ENCODE assay signal across 8 cellular contexts in the genomic region with DNA sequence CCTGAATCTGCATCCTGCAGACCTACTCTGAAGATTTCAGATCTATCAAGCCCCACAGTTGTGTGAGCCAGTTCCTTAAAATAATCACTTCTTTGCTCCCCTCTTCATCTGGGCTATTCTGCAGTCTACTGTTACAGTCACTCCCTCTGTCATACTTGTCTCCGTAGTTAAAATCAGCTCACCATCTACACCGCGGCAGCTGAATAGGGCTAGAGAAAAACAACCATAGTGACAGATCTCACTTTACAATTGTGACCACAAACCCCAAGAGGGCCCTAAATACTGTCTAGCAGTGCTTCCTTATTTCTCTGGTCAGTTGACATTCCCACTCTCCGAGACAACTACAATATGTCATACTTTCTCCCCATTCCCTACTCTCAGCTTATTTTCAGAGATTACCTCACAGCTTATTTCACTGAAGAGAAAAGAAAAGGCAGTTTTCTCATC. TPM values are rescaled to one million over a fixed set of nuclear protein-coding genes. Genes with fewer than 3 reads are reported as not detected.
A peak's percentile ranks its signal among the peaks of the same experiment; 100 is the strongest.
DNase-seq lines count a peak whose midpoint lies in the region; ATAC-seq and TF ChIP-seq lines count a peak whose summit lies in the region.

No MANE protein-coding gene starts in this region.

- H3K27me3 ChIP-seq in neutrophil = no peaks in the 10 kb centered on the region

- DNase-seq in DMS53 (lab: John Stamatoyannopoulos, UW) = no peak
- DNase-seq in GM03348 (ENCODE audit: low spot score) = no peak
- no peak for DNase-seq in kidney glomerular epithelial cell (lab: John Stamatoyannopoulos, UW)
- DNase-seq in SHP77 (lab: John Stamatoyannopoulos, UW) = no peak

- H3K4me1 ChIP-seq in neutrophil (ENCODE audit: control insufficient read depth in 1 of 2, insufficient read depth in 1 of 2, low read depth in 1 of 2, low read length in 1 of 2) = peaks cover 0 to 11% of the 10 kb centered on the region in 2 experiments

- no peaks in the 10 kb centered on the region for H3K9me3 ChIP-seq in neutrophil

- peak overlapping the region; percentile 38 for H3K27ac ChIP-seq in neutrophil

- ATAC-seq in GM19023 (IDR thresholded peaks at IDR 0.05; ENCODE audit: unreplicated experiment) (peak; percentile 62), HG02884 (IDR thresholded peaks at IDR 0.05; ENCODE audit: unreplicated experiment) (peak; percentile 76)

- no peak overlapping the region for H3K4me3 ChIP-seq in neutrophil (ENCODE audit: low read depth in 1 of 2, low read length in 1 of 2)

- no peaks in the 10 kb centered on the region for H3K36me3 ChIP-seq in neutrophil

- no peak for TF ChIP-seq CTCF in neutrophil (IDR thresholded peaks at IDR 0.05)

TF ChIP-seq in PFSK-1, 5 proteins besides CTCF, POLR2A, EP300 and RAD21:
- TF ChIP-seq SIN3A (IDR thresholded peaks at IDR 0.05; ENCODE audit: borderline replicate concordance, insufficient read depth, low read length) (peak; percentile 24; the same call in 1 of the 2 replicates), TAF1 (IDR thresholded peaks at IDR 0.05; ENCODE audit: borderline replicate concordance, insufficient read depth, low read length) (no peak)

RNA-seq across cellular contexts. Expression of a gene that starts 12.9 kb away (rescaled TPM):
- 22.5 TPM for polyA plus RNA-seq in PFSK-1 (2012; ENCODE audit: insufficient read length, low read depth)
